ENCODE assay signal across 1 cellular context in the genomic region with DNA sequence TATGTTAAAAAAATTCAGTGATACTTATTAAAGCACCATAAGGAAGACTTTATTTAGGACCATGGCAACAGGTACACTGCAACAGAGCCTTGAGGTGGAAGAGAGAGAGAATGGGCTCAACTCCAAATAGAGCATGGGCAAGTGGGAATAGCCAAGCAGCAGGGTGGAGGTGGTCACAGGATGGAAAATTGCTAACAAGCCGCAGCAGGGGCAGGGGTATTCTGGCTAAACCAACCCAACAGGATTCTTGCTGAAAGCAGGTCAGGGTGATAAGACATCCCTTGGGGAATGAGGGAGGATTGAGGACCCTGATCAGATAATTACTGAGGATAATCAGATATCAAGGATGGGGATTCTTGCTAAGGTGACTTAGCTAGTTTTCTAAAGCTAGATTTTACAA.
TF ChIP-seq lines count a peak whose summit lies in the region.

No MANE protein-coding gene starts in this region.

TF ChIP-seq in GM23338, 12 proteins besides CTCF, POLR2A, EP300 and RAD21 (continued from another document):
- TF ChIP-seq, protein P1, sequence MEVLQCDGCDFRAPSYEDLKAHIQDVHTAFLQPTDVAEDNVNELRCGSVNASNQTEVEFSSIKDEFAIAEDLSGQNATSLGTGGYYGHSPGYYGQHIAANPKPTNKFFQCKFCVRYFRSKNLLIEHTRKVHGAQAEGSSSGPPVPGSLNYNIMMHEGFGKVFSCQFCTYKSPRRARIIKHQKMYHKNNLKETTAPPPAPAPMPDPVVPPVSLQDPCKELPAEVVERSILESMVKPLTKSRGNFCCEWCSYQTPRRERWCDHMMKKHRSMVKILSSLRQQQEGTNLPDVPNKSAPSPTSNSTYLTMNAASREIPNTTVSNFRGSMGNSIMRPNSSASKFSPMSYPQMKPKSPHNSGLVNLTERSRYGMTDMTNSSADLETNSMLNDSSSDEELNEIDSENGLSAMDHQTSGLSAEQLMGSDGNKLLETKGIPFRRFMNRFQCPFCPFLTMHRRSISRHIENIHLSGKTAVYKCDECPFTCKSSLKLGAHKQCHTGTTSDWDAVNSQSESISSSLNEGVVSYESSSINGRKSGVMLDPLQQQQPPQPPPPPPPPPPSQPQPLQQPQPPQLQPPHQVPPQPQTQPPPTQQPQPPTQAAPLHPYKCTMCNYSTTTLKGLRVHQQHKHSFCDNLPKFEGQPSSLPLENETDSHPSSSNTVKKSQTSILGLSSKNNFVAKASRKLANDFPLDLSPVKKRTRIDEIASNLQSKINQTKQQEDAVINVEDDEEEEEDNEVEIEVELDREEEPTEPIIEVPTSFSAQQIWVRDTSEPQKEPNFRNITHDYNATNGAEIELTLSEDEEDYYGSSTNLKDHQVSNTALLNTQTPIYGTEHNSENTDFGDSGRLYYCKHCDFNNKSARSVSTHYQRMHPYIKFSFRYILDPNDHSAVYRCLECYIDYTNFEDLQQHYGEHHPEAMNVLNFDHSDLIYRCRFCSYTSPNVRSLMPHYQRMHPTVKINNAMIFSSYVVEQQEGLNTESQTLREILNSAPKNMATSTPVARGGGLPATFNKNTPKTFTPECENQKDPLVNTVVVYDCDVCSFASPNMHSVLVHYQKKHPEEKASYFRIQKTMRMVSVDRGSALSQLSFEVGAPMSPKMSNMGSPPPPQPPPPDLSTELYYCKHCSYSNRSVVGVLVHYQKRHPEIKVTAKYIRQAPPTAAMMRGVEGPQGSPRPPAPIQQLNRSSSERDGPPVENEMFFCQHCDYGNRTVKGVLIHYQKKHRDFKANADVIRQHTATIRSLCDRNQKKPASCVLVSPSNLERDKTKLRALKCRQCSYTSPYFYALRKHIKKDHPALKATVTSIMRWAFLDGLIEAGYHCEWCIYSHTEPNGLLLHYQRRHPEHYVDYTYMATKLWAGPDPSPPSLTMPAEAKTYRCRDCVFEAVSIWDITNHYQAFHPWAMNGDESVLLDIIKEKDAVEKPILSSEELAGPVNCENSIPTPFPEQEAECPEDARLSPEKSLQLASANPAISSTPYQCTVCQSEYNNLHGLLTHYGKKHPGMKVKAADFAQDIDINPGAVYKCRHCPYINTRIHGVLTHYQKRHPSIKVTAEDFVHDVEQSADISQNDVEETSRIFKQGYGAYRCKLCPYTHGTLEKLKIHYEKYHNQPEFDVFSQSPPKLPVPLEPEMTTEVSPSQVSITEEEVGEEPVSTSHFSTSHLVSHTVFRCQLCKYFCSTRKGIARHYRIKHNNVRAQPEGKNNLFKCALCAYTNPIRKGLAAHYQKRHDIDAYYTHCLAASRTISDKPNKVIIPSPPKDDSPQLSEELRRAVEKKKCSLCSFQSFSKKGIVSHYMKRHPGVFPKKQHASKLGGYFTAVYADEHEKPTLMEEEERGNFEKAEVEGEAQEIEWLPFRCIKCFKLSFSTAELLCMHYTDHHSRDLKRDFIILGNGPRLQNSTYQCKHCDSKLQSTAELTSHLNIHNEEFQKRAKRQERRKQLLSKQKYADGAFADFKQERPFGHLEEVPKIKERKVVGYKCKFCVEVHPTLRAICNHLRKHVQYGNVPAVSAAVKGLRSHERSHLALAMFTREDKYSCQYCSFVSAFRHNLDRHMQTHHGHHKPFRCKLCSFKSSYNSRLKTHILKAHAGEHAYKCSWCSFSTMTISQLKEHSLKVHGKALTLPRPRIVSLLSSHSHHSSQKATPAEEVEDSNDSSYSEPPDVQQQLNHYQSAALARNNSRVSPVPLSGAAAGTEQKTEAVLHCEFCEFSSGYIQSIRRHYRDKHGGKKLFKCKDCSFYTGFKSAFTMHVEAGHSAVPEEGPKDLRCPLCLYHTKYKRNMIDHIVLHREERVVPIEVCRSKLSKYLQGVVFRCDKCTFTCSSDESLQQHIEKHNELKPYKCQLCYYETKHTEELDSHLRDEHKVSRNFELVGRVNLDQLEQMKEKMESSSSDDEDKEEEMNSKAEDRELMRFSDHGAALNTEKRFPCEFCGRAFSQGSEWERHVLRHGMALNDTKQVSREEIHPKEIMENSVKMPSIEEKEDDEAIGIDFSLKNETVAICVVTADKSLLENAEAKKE (CRISPR knock-in tag; IDR thresholded peaks at IDR 0.05), result no peak
- no peak for TF ChIP-seq ZNF114 (CRISPR knock-in tag; IDR thresholded peaks at IDR 0.05)
- no peak for TF ChIP-seq ZNF331 (CRISPR knock-in tag; IDR thresholded peaks at IDR 0.05; ENCODE audit: low read depth)
- no peak for TF ChIP-seq JUNB (IDR thresholded peaks at IDR 0.05; ENCODE audit: unreplicated experiment)
- TF ChIP-seq, protein P2, sequence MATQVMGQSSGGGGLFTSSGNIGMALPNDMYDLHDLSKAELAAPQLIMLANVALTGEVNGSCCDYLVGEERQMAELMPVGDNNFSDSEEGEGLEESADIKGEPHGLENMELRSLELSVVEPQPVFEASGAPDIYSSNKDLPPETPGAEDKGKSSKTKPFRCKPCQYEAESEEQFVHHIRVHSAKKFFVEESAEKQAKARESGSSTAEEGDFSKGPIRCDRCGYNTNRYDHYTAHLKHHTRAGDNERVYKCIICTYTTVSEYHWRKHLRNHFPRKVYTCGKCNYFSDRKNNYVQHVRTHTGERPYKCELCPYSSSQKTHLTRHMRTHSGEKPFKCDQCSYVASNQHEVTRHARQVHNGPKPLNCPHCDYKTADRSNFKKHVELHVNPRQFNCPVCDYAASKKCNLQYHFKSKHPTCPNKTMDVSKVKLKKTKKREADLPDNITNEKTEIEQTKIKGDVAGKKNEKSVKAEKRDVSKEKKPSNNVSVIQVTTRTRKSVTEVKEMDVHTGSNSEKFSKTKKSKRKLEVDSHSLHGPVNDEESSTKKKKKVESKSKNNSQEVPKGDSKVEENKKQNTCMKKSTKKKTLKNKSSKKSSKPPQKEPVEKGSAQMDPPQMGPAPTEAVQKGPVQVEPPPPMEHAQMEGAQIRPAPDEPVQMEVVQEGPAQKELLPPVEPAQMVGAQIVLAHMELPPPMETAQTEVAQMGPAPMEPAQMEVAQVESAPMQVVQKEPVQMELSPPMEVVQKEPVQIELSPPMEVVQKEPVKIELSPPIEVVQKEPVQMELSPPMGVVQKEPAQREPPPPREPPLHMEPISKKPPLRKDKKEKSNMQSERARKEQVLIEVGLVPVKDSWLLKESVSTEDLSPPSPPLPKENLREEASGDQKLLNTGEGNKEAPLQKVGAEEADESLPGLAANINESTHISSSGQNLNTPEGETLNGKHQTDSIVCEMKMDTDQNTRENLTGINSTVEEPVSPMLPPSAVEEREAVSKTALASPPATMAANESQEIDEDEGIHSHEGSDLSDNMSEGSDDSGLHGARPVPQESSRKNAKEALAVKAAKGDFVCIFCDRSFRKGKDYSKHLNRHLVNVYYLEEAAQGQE (IDR thresholded peaks at IDR 0.05; ENCODE audit: unreplicated experiment), result no peak
TF ChIP-seq in GM23338: peak in this region for 0.
